Comparison of ENCODE assay signal across 1 cellular context in the genomic region with DNA sequence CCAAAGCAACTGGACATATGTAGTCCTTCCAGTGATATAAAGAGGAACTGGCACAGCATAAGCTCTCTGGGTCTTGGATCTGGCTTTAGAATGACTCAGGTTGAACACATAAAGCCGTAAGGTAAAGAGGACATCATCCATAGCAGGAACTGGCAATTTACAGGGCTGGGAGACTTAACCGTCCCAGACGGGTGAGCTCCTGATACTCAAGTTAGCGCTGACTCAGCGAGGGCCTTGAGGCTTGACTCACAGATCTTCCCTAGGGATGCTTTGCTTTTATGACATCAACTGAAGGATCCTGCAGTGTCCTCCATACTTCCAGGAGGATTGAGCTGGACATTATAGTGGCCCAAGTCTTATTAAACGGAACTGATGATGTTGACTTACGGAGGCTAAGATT.
TF ChIP-seq lines count a peak whose summit lies in the region.

No MANE protein-coding gene starts in this region.

TF ChIP-seq in K562, 482 proteins besides CTCF, POLR2A, EP300 and RAD21 (continued from another document):
- TF ChIP-seq, protein P1, sequence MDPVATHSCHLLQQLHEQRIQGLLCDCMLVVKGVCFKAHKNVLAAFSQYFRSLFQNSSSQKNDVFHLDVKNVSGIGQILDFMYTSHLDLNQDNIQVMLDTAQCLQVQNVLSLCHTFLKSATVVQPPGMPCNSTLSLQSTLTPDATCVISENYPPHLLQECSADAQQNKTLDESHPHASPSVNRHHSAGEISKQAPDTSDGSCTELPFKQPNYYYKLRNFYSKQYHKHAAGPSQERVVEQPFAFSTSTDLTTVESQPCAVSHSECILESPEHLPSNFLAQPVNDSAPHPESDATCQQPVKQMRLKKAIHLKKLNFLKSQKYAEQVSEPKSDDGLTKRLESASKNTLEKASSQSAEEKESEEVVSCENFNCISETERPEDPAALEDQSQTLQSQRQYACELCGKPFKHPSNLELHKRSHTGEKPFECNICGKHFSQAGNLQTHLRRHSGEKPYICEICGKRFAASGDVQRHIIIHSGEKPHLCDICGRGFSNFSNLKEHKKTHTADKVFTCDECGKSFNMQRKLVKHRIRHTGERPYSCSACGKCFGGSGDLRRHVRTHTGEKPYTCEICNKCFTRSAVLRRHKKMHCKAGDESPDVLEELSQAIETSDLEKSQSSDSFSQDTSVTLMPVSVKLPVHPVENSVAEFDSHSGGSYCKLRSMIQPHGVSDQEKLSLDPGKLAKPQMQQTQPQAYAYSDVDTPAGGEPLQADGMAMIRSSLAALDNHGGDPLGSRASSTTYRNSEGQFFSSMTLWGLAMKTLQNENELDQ (CRISPR knock-in tag; IDR thresholded peaks at IDR 0.05; ENCODE audit: borderline replicate concordance) = no peak
- no peak for TF ChIP-seq ZNF12 (CRISPR knock-in tag; IDR thresholded peaks at IDR 0.05)
- TF ChIP-seq MAFG (tag; conservative IDR thresholded peaks at IDR 0.05) = peak; percentile 73
- peak; percentile 84 for TF ChIP-seq ZNF316 (IDR thresholded peaks at IDR 0.05)
- TF ChIP-seq, protein P2, sequence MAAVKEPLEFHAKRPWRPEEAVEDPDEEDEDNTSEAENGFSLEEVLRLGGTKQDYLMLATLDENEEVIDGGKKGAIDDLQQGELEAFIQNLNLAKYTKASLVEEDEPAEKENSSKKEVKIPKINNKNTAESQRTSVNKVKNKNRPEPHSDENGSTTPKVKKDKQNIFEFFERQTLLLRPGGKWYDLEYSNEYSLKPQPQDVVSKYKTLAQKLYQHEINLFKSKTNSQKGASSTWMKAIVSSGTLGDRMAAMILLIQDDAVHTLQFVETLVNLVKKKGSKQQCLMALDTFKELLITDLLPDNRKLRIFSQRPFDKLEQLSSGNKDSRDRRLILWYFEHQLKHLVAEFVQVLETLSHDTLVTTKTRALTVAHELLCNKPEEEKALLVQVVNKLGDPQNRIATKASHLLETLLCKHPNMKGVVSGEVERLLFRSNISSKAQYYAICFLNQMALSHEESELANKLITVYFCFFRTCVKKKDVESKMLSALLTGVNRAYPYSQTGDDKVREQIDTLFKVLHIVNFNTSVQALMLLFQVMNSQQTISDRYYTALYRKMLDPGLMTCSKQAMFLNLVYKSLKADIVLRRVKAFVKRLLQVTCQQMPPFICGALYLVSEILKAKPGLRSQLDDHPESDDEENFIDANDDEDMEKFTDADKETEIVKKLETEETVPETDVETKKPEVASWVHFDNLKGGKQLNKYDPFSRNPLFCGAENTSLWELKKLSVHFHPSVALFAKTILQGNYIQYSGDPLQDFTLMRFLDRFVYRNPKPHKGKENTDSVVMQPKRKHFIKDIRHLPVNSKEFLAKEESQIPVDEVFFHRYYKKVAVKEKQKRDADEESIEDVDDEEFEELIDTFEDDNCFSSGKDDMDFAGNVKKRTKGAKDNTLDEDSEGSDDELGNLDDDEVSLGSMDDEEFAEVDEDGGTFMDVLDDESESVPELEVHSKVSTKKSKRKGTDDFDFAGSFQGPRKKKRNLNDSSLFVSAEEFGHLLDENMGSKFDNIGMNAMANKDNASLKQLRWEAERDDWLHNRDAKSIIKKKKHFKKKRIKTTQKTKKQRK (IDR thresholded peaks at IDR 0.05; ENCODE audit: borderline replicate concordance, low read depth, low read length) = no peak
- TF ChIP-seq C11orf30 (IDR thresholded peaks at IDR 0.05; ENCODE audit: low read depth) = peak; percentile 82
- TF ChIP-seq HNRNPH1 (optimal IDR thresholded peaks at IDR 0.05; ENCODE audit: low read depth, low read length) = no peak
- no peak for TF ChIP-seq ZKSCAN3 (CRISPR knock-in tag; IDR thresholded peaks at IDR 0.05)
- no peak for TF ChIP-seq KLF13 (tag; IDR thresholded peaks at IDR 0.05; ENCODE audit: borderline replicate concordance, low read depth)
- no peak for TF ChIP-seq TCF3 (CRISPR knock-in tag; IDR thresholded peaks at IDR 0.05)
- no peak for TF ChIP-seq SP1 (CRISPR knock-in tag; IDR thresholded peaks at IDR 0.05)
- TF ChIP-seq TEAD1 (CRISPR knock-in tag; IDR thresholded peaks at IDR 0.05) = no peak
- TF ChIP-seq SRSF9 (IDR thresholded peaks at IDR 0.05; ENCODE audit: borderline replicate concordance, low read depth, low read length) = no peak
- no peak for TF ChIP-seq FOXA1 (IDR thresholded peaks at IDR 0.05; ENCODE audit: borderline replicate concordance)
- TF ChIP-seq, protein P3, sequence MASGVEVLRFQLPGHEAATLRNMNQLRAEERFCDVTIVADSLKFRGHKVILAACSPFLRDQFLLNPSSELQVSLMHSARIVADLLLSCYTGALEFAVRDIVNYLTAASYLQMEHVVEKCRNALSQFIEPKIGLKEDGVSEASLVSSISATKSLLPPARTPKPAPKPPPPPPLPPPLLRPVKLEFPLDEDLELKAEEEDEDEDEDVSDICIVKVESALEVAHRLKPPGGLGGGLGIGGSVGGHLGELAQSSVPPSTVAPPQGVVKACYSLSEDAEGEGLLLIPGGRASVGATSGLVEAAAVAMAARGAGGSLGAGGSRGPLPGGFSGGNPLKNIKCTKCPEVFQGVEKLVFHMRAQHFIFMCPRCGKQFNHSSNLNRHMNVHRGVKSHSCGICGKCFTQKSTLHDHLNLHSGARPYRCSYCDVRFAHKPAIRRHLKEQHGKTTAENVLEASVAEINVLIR (CRISPR knock-in tag; IDR thresholded peaks at IDR 0.05) = no peak
- TF ChIP-seq MAFK (IDR thresholded peaks at IDR 0.05; ENCODE audit: low read length) = peak; percentile 79
- TF ChIP-seq MAFF (IDR thresholded peaks at IDR 0.05; ENCODE audit: low read length) = peak; percentile 79
- TF ChIP-seq ZNF507 (tag; conservative IDR thresholded peaks at IDR 0.05) = no peak
- TF ChIP-seq NFRKB (IDR thresholded peaks at IDR 0.05; ENCODE audit: low read depth) = no peak
- TF ChIP-seq ZNF24 (IDR thresholded peaks at IDR 0.05) = no peak
TF ChIP-seq in K562: peak in this region for 6.
